Comparison of ENCODE assay signal across 19 cellular contexts in the genomic region with DNA sequence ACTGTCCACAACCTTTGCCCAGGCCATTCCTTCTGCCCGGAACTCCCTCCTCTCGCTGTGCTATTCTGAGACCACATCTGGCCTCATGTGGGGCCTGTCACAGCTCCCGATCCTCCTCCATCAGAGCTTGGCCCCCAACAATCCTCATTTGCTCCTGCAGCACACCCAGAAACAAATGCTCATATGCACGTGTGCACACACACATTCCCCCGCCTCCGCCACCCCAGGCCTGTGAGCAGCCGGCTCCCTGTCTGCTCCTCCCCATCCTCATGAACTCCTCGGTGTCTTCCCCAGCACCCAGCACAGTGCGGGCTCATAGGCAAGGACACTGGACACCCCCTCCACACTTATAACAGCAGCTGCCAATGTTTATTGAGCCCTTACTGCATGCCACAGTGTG. TPM values are rescaled to one million over a fixed set of nuclear protein-coding genes. Genes with fewer than 3 reads are reported as not detected.
"Had no signal": no experiment of that assay in that cellular context is flagged by ENCODE, and none has a peak within 500 bp of the region (broad histone marks: within the 10 kb centered on the region; RNA-seq: fewer than 3 reads in every experiment).

No MANE protein-coding gene starts in this region.

- DNase-seq: activated CD8-positive, alpha-beta memory T cell treated with anti-CD3 and anti-CD28 coated beads, Interleukin-2, amount 10 ng/mL, durations not matched to agents 7 days and 5 days; activated effector memory CD4-positive, alpha-beta T cell treated with anti-CD3 and anti-CD28 coated beads, Interleukin-2, amount 50 U/mL, for 16 hours; activated T-cell treated with anti-CD3 and anti-CD28 coated beads, Interleukin-2, amount 50 U/mL, for 4 hours; colonic mucosa; effector CD8-positive, alpha-beta T cell; gastrocnemius medialis; mucosa of descending colon; naive thymus-derived CD8-positive, alpha-beta T cell; stimulated activated CD4-positive, alpha-beta T cell treated with anti-CD3 and anti-CD28 coated beads, Interleukin-4, amount 100 ng/mL, for 1 hour; stimulated activated CD8-positive, alpha-beta memory T cell treated with anti-CD3 and anti-CD28 coated beads, Interleukin-4, amount 100 ng/mL, for 48 hours had no signal

- H3K27ac Mint-ChIP-seq: activated CD8-positive, alpha-beta memory T cell treated with anti-CD3 and anti-CD28 coated beads, Interleukin-2, amount 10 ng/mL, durations not matched to agents 7 days and 5 days; activated naive CD8-positive, alpha-beta T cell; naive thymus-derived CD8-positive, alpha-beta T cell; stimulated activated naive CD8-positive, alpha-beta T cell treated with anti-CD3 and anti-CD28 coated beads, Interleukin-15, Interleukin-2, amounts not matched to agents 100 ng/mL and 50 ng/mL, for 24 hours had no signal

- H3K27me3 Mint-ChIP-seq: activated CD8-positive, alpha-beta memory T cell treated with anti-CD3 and anti-CD28 coated beads, Interleukin-2, amount 10 ng/mL, durations not matched to agents 7 days and 5 days; activated naive CD8-positive, alpha-beta T cell; naive thymus-derived CD8-positive, alpha-beta T cell; stimulated activated naive CD8-positive, alpha-beta T cell treated with anti-CD3 and anti-CD28 coated beads, Interleukin-15, Interleukin-2, amounts not matched to agents 100 ng/mL and 50 ng/mL, for 24 hours had no signal

- H3K4me3 Mint-ChIP-seq: activated CD8-positive, alpha-beta memory T cell treated with anti-CD3 and anti-CD28 coated beads, Interleukin-2, amount 10 ng/mL, durations not matched to agents 7 days and 5 days; activated naive CD8-positive, alpha-beta T cell; activated T-cell treated with anti-CD3 and anti-CD28 coated beads, Interleukin-2, amount 50 U/mL, for 4 hours; naive thymus-derived CD8-positive, alpha-beta T cell; stimulated activated naive CD8-positive, alpha-beta T cell treated with anti-CD3 and anti-CD28 coated beads, Interleukin-15, Interleukin-2, amounts not matched to agents 100 ng/mL and 50 ng/mL, for 24 hours had no signal

- H3K4me1 Mint-ChIP-seq: activated CD8-positive, alpha-beta memory T cell treated with anti-CD3 and anti-CD28 coated beads, Interleukin-2, amount 10 ng/mL, durations not matched to agents 7 days and 5 days had no signal

- H3K27ac ChIP-seq: colonic mucosa, epithelial cell of prostate, hepatocyte, thoracic aorta had no signal

- H3K36me3 Mint-ChIP-seq: activated CD8-positive, alpha-beta memory T cell treated with anti-CD3 and anti-CD28 coated beads, Interleukin-2, amount 10 ng/mL, durations not matched to agents 7 days and 5 days; activated naive CD8-positive, alpha-beta T cell had no signal

- H3K27me3 ChIP-seq: colonic mucosa, gastrocnemius medialis, hepatocyte had no signal

- H3K4me3 ChIP-seq: colonic mucosa, gastrocnemius medialis, hepatocyte, mucosa of descending colon, thoracic aorta had no signal

- ATAC-seq: activated CD4-positive, CD25-positive, alpha-beta regulatory T cell treated with anti-CD3 and anti-CD28 coated beads, Interleukin-2, amount 50 U/mL, for 24 hours; activated CD8-positive, alpha-beta memory T cell treated with anti-CD3 and anti-CD28 coated beads, Interleukin-2, amount 10 ng/mL, durations not matched to agents 7 days and 5 days; activated T-cell treated with anti-CD3 and anti-CD28 coated beads, Interleukin-2, amount 50 U/mL, for 4 hours; gastrocnemius medialis; mucosa of descending colon; naive thymus-derived CD8-positive, alpha-beta T cell had no signal

- H3K36me3 ChIP-seq: colonic mucosa, gastrocnemius medialis, thoracic aorta had no signal

- H3K9me3 ChIP-seq: colonic mucosa, gastrocnemius medialis, mucosa of descending colon, thoracic aorta had no signal

- H3K9me3 Mint-ChIP-seq: activated T-cell treated with anti-CD3 and anti-CD28 coated beads, Interleukin-2, amount 50 U/mL, for 4 hours; naive thymus-derived CD8-positive, alpha-beta T cell; stimulated activated naive CD8-positive, alpha-beta T cell treated with anti-CD3 and anti-CD28 coated beads, Interleukin-15, Interleukin-2, amounts not matched to agents 100 ng/mL and 50 ng/mL, for 24 hours had no signal

RNA-seq across cellular contexts. Expression of a gene that starts 43.1 kb away (rescaled TPM):
- total RNA-seq: activated CD8-positive, alpha-beta memory T cell treated with anti-CD3 and anti-CD28 coated beads, Interleukin-2, amount 10 ng/mL, durations not matched to agents 7 days and 5 days; activated T-cell treated with anti-CD3 and anti-CD28 coated beads, Interleukin-2, amount 50 U/mL, for 4 hours; hepatocyte; kidney epithelial cell; lung microvascular endothelial cell; naive thymus-derived CD8-positive, alpha-beta T cell; osteoblast had no signal

RNA-seq across cellular contexts. Expression of a gene that starts 56.5 kb away (rescaled TPM):
- total RNA-seq: activated CD8-positive, alpha-beta memory T cell treated with anti-CD3 and anti-CD28 coated beads, Interleukin-2, amount 10 ng/mL, durations not matched to agents 7 days and 5 days; activated T-cell treated with anti-CD3 and anti-CD28 coated beads, Interleukin-2, amount 50 U/mL, for 4 hours; hepatocyte; mucosa of descending colon; naive thymus-derived CD8-positive, alpha-beta T cell; osteoblast had no signal
